ENCODE assay signal across 13 cellular contexts in genomic region chr11:121582296-121582695, GRCh38.
DNase-seq lines count a peak whose midpoint lies in the region; ATAC-seq and TF ChIP-seq lines count a peak whose summit lies in the region.
"Had no signal": no experiment of that assay in that cellular context is flagged by ENCODE, and none has a peak within 500 bp of the region (broad histone marks: within the 10 kb centered on the region; RNA-seq: fewer than 3 reads in every experiment).

No MANE protein-coding gene starts in this region.

- BruUV-seq in IMR-90 (replicated peaks; lab: Mats Ljungman, UMichigan): no TSS peak

- no peak overlapping the region for H4K91ac ChIP-seq in IMR-90 (ENCODE audit: insufficient read depth, low read depth, low read length)

- no peak overlapping the region for H2BK20ac ChIP-seq in IMR-90 (ENCODE audit: low read depth, low read length)

- H3K4ac ChIP-seq in IMR-90 (ENCODE audit: low read depth, low read length): no peak overlapping the region

- no peak overlapping the region for H2BK5ac ChIP-seq in IMR-90 (ENCODE audit: low read depth, low read length, poor library complexity, severe bottlenecking)

- H3K27me3 Mint-ChIP-seq in CD4-positive, CD25-positive, alpha-beta regulatory T cell: no peaks in the 10 kb centered on the region
- no peaks in the 10 kb centered on the region for H3K27me3 Mint-ChIP-seq in T-helper 2 cell treated with Interferon-gamma antibody and Interleukin-4, amounts not matched to agents 5 μg/mL and 100 μg/mL, for 36 hours (ENCODE audit: low read depth)
- H3K27me3 Mint-ChIP-seq in immature natural killer cell (ENCODE audit: low read depth in 3 of 3): peaks cover 2 to 18% (median 12%) of the 10 kb centered on the region in 3 donors

- no peak overlapping the region for H2BK15ac ChIP-seq in IMR-90 (ENCODE audit: low read depth, low read length)

- TF ChIP-seq POLR2A in IMR-90 (IDR thresholded peaks at IDR 0.05; ENCODE audit: low read depth, low read length): no peak

- H3K9me3 ChIP-seq in CD4-positive, CD25-positive, alpha-beta regulatory T cell (ENCODE audit: control insufficient read depth in 2 of 2, low read length in 2 of 2): no peaks in the 10 kb centered on the region
- no peaks in the 10 kb centered on the region; the same call in 1 of the 2 replicates for H3K9me3 ChIP-seq in IMR-90 (ENCODE audit: control insufficient read depth, insufficient read depth, low read length)

- H3K56ac ChIP-seq in IMR-90 (ENCODE audit: extremely low read depth, insufficient read depth, low read length): no peak overlapping the region

- 29% methylated on average over 1 of the region's 4 CpGs; no CpG with 5 or more reads in 1 of the 2 experiments for WGBS in IMR-90 (ENCODE audit: extremely low coverage in 2 of 2, insufficient read length in 1 of 2), 2 experiments

- no peak overlapping the region for H3K14ac ChIP-seq in IMR-90 (replicated peaks; ENCODE audit: low read depth, low read length)

- H3K36me3 ChIP-seq in CD4-positive, CD25-positive, alpha-beta regulatory T cell (ENCODE audit: control insufficient read depth, insufficient read depth, low read length): peaks cover 95% of the 10 kb centered on the region
- no peaks in the 10 kb centered on the region for H3K36me3 ChIP-seq in IMR-90 (ENCODE audit: control insufficient read depth, insufficient read depth, low read length)
- H3K36me3 ChIP-seq: brain microvascular endothelial cell had no signal

- DNase-seq in CD4-positive, CD25-positive, alpha-beta regulatory T cell: peak in 1 of 3 donors; percentile 34
- no peak for DNase-seq in IMR-90
- DNase-seq in T-helper 2 cell treated with Interferon-gamma antibody and Interleukin-4, amounts not matched to agents 5 μg/mL and 100 μg/mL, for 36 hours (ENCODE audit: low spot score): no peak
- peak in 2 of 3 donors; percentile 12 to 23 for DNase-seq in immature natural killer cell
- DNase-seq in H4 (ENCODE audit: low spot score): no peak
- no peak for DNase-seq in COR-L47 (lab: John Stamatoyannopoulos, UW)
- DNase-seq in DMS53 (lab: John Stamatoyannopoulos, UW): no peak
- DNase-seq: brain microvascular endothelial cell; erythroblast; NCI-H1417 treated with DMSO at 0.1 percent for 48 hours; stimulated activated naive CD4-positive, alpha-beta T cell had no signal

- no peak overlapping the region for H3K23ac ChIP-seq in IMR-90 (ENCODE audit: low read depth, low read length)

- no peak overlapping the region for H4K8ac ChIP-seq in IMR-90 (ENCODE audit: low read depth in 2 of 2, low read length in 2 of 2)

- H3K4me1 Mint-ChIP-seq in CD4-positive, CD25-positive, alpha-beta regulatory T cell: peaks cover 15 to 22% (median 20%) of the 10 kb centered on the region in 4 donors
- H3K4me1 Mint-ChIP-seq in T-helper 2 cell treated with Interferon-gamma antibody and Interleukin-4, amounts not matched to agents 5 μg/mL and 100 μg/mL, for 36 hours (ENCODE audit: low read depth): peaks cover 23% of the 10 kb centered on the region
- peaks cover 36 to 37% of the 10 kb centered on the region in 2 donors for H3K4me1 Mint-ChIP-seq in immature natural killer cell

- CTCF ChIA-PET in IMR-90 (lab: Yijun Ruan, JAX): interaction anchor here (0.5 kb wide), 1 partner anchor 139 kb away, joined by 6 read pairs; no protein-coding TSS in a partner anchor

- no peak overlapping the region for H2AK9ac ChIP-seq in IMR-90 (replicated peaks; ENCODE audit: low read depth, low read length, poor library complexity)

- H2AFZ ChIP-seq in IMR-90 (replicated peaks; ENCODE audit: low read length, poor library complexity): no peak overlapping the region

- in situ Hi-C loops in IMR-90 (cut with MboI; ENCODE audit: low sequenced_read_pairs): no loop called here

- H4K20me1 ChIP-seq in IMR-90 (ENCODE audit: insufficient read depth, low read length): no peaks in the 10 kb centered on the region

- peak overlapping the region in 1 of 4 donors; percentile 23 for H3K4me3 Mint-ChIP-seq in CD4-positive, CD25-positive, alpha-beta regulatory T cell
- peak overlapping the region; percentile 28 for H3K4me3 Mint-ChIP-seq in T-helper 2 cell treated with Interferon-gamma antibody and Interleukin-4, amounts not matched to agents 5 μg/mL and 100 μg/mL, for 36 hours
- H3K4me3 Mint-ChIP-seq in immature natural killer cell: peak overlapping the region in 3 of 5 donors; percentile 30 to 61 (median 42)

- H3K18ac ChIP-seq in IMR-90 (ENCODE audit: low read depth, low read length): peak overlapping the region; percentile 40; the same call in 1 of the 2 replicates

- H3K9me1 ChIP-seq in IMR-90 (ENCODE audit: insufficient read depth, low read length): no peaks in the 10 kb centered on the region

- H3K27ac Mint-ChIP-seq in CD4-positive, CD25-positive, alpha-beta regulatory T cell: peak overlapping the region; percentile 77 to 90 (median 82)
- H3K27ac Mint-ChIP-seq in T-helper 2 cell treated with Interferon-gamma antibody and Interleukin-4, amounts not matched to agents 5 μg/mL and 100 μg/mL, for 36 hours: peak overlapping the region; percentile 62
- peak overlapping the region; percentile 76 to 95 (median 88) for H3K27ac Mint-ChIP-seq in immature natural killer cell

- no peak overlapping the region for H3K4me2 ChIP-seq in IMR-90 (ENCODE audit: low read depth, low read length)

- peak; percentile 37 to 42 for ATAC-seq in CD4-positive, CD25-positive, alpha-beta regulatory T cell (ENCODE audit: low read depth in 2 of 2)
- ATAC-seq in IMR-90 (ENCODE audit: low read depth) (no peak), HG02571 (IDR thresholded peaks at IDR 0.05; ENCODE audit: unreplicated experiment) (no peak)

- TF ChIP-seq RAD21 in IMR-90 (IDR thresholded peaks at IDR 0.05; ENCODE audit: low read length): no peak

- no peak for TF ChIP-seq CTCF in IMR-90 (conservative IDR thresholded peaks at IDR 0.05; ENCODE audit: low read depth, low read length)

- H3K4me3 ChIP-seq in CD4-positive, CD25-positive, alpha-beta regulatory T cell (ENCODE audit: low read depth, low read length): no peak overlapping the region
- H3K4me3 ChIP-seq in IMR-90 (ENCODE audit: insufficient read depth, low read depth, low read length): no peak overlapping the region

- no peaks in the 10 kb centered on the region for H3K79me1 ChIP-seq in IMR-90 (ENCODE audit: low read depth in 1 of 2, low read length in 2 of 2)

- dilution Hi-C loops in IMR-90 (cut with HindIII; ENCODE audit: low sequenced_read_pairs, unreplicated experiment): no loop called here

- no peaks in the 10 kb centered on the region for H3K27me3 ChIP-seq in CD4-positive, CD25-positive, alpha-beta regulatory T cell (ENCODE audit: control insufficient read depth, insufficient read depth, low read length)
- H3K27me3 ChIP-seq in IMR-90 (ENCODE audit: control insufficient read depth, insufficient read depth, low read length): no peaks in the 10 kb centered on the region; the same call in 1 of the 2 replicates

- H2BK120ac ChIP-seq in IMR-90 (ENCODE audit: low read depth, low read length): no peak overlapping the region

- intact Hi-C loops in IMR-90 (cut with micrococcal nuclease): no loop called here

- peak overlapping the region; percentile 18 for H3K27ac ChIP-seq in CD4-positive, CD25-positive, alpha-beta regulatory T cell (ENCODE audit: insufficient read depth, low read length, poor library complexity, severe bottlenecking)
- H3K27ac ChIP-seq in IMR-90 (ENCODE audit: insufficient read depth, low read length): no peak overlapping the region
- H3K27ac ChIP-seq: brain microvascular endothelial cell, C4-2B had no signal

- H3K36me3 Mint-ChIP-seq in CD4-positive, CD25-positive, alpha-beta regulatory T cell: peaks cover 62% of the 10 kb centered on the region
- peaks cover 69% of the 10 kb centered on the region for H3K36me3 Mint-ChIP-seq in T-helper 2 cell treated with Interferon-gamma antibody and Interleukin-4, amounts not matched to agents 5 μg/mL and 100 μg/mL, for 36 hours (ENCODE audit: low read depth)
- H3K36me3 Mint-ChIP-seq in immature natural killer cell: peaks cover 31 to 65% (median 47%) of the 10 kb centered on the region in 3 donors

- H3K4me1 ChIP-seq in CD4-positive, CD25-positive, alpha-beta regulatory T cell (ENCODE audit: control insufficient read depth, insufficient read depth, low read length, poor library complexity, severe bottlenecking): peaks cover 3% of the 10 kb centered on the region
- peaks cover 4% of the 10 kb centered on the region; the same call in 1 of the 2 replicates for H3K4me1 ChIP-seq in IMR-90 (ENCODE audit: control insufficient read depth, insufficient read depth, low read length)

- POLR2A ChIA-PET in IMR-90 (lab: Charles Lee; ENCODE audit: unreplicated experiment): no interaction called here

- H4K5ac ChIP-seq in IMR-90 (ENCODE audit: low read depth, low read length): no peak overlapping the region

- no peak overlapping the region for H2AK5ac ChIP-seq in IMR-90 (ENCODE audit: low read depth, low read length)

- no peaks in the 10 kb centered on the region for H3K9me3 Mint-ChIP-seq in CD4-positive, CD25-positive, alpha-beta regulatory T cell
- peaks cover 15% of the 10 kb centered on the region for H3K9me3 Mint-ChIP-seq in T-helper 2 cell treated with Interferon-gamma antibody and Interleukin-4, amounts not matched to agents 5 μg/mL and 100 μg/mL, for 36 hours
- peaks cover 0 to 4% (median 0%) of the 10 kb centered on the region in 6 donors for H3K9me3 Mint-ChIP-seq in immature natural killer cell

- no peak overlapping the region for H3K9ac ChIP-seq in IMR-90 (ENCODE audit: low read depth, low read length)

TF ChIP-seq in IMR-90, 13 proteins besides CTCF, POLR2A, EP300 and RAD21 (continues in another document):
- no peak for TF ChIP-seq RCOR1 (IDR thresholded peaks at IDR 0.05; ENCODE audit: insufficient replicate concordance, low read length)
- TF ChIP-seq FOS (IDR thresholded peaks at IDR 0.05; ENCODE audit: low read depth, low read length): no peak
- no peak for TF ChIP-seq RFX5 (IDR thresholded peaks at IDR 0.05; ENCODE audit: low read depth, low read length)
- no peak for TF ChIP-seq MXI1 (IDR thresholded peaks at IDR 0.05; ENCODE audit: borderline replicate concordance, low read depth, low read length)
- TF ChIP-seq NFE2L2 (IDR thresholded peaks at IDR 0.05; ENCODE audit: low read depth, low read length): no peak
- no peak for TF ChIP-seq USF2 (IDR thresholded peaks at IDR 0.05; ENCODE audit: low read depth, low read length)

Comparison
In these comparisons a context has a peak if more than half of its experiments do, and no peak if none do; other contexts are left out.
1. ATAC-seq: peak in CD4-positive, CD25-positive, alpha-beta regulatory T cell (2 of 2); none in IMR-90 (single experiment) and HG02571 (single experiment).
2. DNase-seq: peak in immature natural killer cell (2 of 3); none in IMR-90 (single experiment), T-helper 2 cell treated with Interferon-gamma antibody and Interleukin-4, amounts not matched to agents 5 μg/mL and 100 μg/mL, for 36 hours (single experiment), H4 (single experiment), COR-L47 (single experiment) and DMS53 (single experiment).
3. Peak in every context shown above with its lines, with median percentiles within 50 percentile points of each other: H3K27ac Mint-ChIP-seq.